ENCODE assay signal across 8 cellular contexts in the genomic region with DNA sequence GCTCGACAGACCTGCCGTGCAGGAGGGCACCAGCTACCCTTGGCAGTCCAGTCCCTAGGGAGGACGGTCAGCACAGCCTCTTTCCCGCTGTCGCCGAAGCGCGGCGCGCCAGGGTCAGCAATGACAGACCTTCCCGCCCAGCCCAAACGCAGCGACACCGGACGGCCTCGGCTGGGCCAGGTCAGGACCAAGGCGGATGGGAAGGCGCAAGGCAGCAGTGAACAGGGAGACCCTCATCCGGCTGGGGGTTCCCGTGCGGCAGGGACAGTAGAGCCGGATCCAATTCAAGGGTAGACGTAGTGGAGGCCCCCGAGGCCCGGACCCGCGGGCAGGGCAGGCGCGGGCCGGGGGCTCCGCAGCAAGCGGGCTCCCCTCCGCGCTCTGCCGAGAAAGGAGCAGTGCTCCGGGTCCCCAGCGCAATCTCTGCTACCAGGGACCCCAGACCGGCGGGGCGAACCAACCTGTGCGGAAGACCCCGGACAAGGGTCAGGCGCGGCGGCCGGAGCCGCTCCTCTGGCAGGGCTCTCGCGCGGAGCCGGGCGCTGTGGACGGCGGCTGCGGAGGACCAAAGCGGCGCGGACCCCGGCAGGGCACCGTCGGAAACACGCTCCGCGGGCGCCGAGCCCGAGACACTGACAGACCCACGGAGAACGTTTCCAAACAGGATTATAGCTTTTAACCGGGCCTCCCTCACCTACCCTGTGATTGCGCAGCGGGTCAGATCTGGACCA. TPM values are rescaled to one million over a fixed set of nuclear protein-coding genes. Genes with fewer than 3 reads are reported as not detected.
A peak's percentile ranks its signal among the peaks of the same experiment; 100 is the strongest.
DNase-seq lines count a peak whose midpoint lies in the region; ATAC-seq and TF ChIP-seq lines count a peak whose summit lies in the region.

A gene with protein sequence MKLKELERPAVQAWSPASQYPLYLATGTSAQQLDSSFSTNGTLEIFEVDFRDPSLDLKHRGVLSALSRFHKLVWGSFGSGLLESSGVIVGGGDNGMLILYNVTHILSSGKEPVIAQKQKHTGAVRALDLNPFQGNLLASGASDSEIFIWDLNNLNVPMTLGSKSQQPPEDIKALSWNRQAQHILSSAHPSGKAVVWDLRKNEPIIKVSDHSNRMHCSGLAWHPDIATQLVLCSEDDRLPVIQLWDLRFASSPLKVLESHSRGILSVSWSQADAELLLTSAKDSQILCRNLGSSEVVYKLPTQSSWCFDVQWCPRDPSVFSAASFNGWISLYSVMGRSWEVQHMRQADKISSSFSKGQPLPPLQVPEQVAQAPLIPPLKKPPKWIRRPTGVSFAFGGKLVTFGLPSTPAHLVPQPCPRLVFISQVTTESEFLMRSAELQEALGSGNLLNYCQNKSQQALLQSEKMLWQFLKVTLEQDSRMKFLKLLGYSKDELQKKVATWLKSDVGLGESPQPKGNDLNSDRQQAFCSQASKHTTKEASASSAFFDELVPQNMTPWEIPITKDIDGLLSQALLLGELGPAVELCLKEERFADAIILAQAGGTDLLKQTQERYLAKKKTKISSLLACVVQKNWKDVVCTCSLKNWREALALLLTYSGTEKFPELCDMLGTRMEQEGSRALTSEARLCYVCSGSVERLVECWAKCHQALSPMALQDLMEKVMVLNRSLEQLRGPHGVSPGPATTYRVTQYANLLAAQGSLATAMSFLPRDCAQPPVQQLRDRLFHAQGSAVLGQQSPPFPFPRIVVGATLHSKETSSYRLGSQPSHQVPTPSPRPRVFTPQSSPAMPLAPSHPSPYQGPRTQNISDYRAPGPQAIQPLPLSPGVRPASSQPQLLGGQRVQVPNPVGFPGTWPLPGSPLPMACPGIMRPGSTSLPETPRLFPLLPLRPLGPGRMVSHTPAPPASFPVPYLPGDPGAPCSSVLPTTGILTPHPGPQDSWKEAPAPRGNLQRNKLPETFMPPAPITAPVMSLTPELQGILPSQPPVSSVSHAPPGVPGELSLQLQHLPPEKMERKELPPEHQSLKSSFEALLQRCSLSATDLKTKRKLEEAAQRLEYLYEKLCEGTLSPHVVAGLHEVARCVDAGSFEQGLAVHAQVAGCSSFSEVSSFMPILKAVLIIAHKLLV (minus strand): TSS at position 541 of the 731 bp plus-strand sequence. CDS start 2,909 bp downstream, outside the sequence.

- H3K27me3 ChIP-seq in CD4-positive, alpha-beta memory T cell (ENCODE audit: insufficient read depth, low read length) = no peaks in the 10 kb centered on the region
- H3K27me3 ChIP-seq in HAP-1 (ENCODE audit: low read depth) = no peaks in the 10 kb centered on the region

- peaks cover 24 to 52% of the 10 kb centered on the region in 2 donors for H3K36me3 Mint-ChIP-seq in CD4-positive, alpha-beta memory T cell
- H3K36me3 Mint-ChIP-seq in T-cell (peaks cover 21% of the 10 kb centered on the region), nephron progenitor cell (ENCODE audit: low read depth) (peaks cover 24% of the 10 kb centered on the region)

- peak within 1 kb of the TSS in 5 of 7 donors; percentile 10 to 82 (median 42) for H3K27ac Mint-ChIP-seq in CD4-positive, alpha-beta memory T cell
- H3K27ac Mint-ChIP-seq in T-cell (peak within 1 kb of the TSS in 1 of 2 donors; percentile 55), nephron progenitor cell (peak within 1 kb of the TSS; percentile 92)

- CTCF ChIA-PET in CD4-positive, alpha-beta memory T cell (lab: Charles Lee; ENCODE audit: partially characterized antibody) = interaction anchor here (0.6 to 7.9 kb wide), 26 partner anchors 8 to 673 kb away, joined by 3 to 133 read pairs (median 6); a partner anchor contains a TSS
- CTCF ChIA-PET in T-cell (lab: Charles Lee) = interaction anchor here (0.6 to 2.6 kb wide), 28 partner anchors 7 to 306 kb away, joined by 3 to 56 read pairs (median 4); a partner anchor contains a TSS

- DNase-seq in CD4-positive, alpha-beta memory T cell = no peak
- DNase-seq in T-cell (no peak), fibroblast of villous mesenchyme (ENCODE audit: low read depth) (no peak), nephron progenitor cell (peak; percentile 78), CD1c-positive myeloid dendritic cell (ENCODE audit: extremely low spot score) (no peak), HAP-1 (ENCODE audit: low spot score in 2 of 2) (no peak)
- no peak for DNase-seq in stimulated activated CD8-positive, alpha-beta memory T cell treated with anti-CD3 and anti-CD28 coated beads, Interleukin-4, amount 100 ng/mL, for 48 hours

- intact Hi-C loops in CD4-positive, alpha-beta memory T cell (cut with micrococcal nuclease) = no loop called here

- H3K9me3 ChIP-seq in CD4-positive, alpha-beta memory T cell (ENCODE audit: control insufficient read depth in 1 of 2, low read length in 2 of 2) = no peaks in the 10 kb centered on the region
- H3K9me3 ChIP-seq in HAP-1 = no peaks in the 10 kb centered on the region

- H3K9me3 Mint-ChIP-seq in CD4-positive, alpha-beta memory T cell = no peaks in the 10 kb centered on the region
- H3K9me3 Mint-ChIP-seq in T-cell = no peaks in the 10 kb centered on the region
- no peaks in the 10 kb centered on the region for H3K9me3 Mint-ChIP-seq in nephron progenitor cell

- no peak for TF ChIP-seq CTCF in fibroblast of villous mesenchyme (IDR thresholded peaks at IDR 0.05; ENCODE audit: insufficient read depth, low read depth, low read length)
- no peak for TF ChIP-seq CTCF in nephron progenitor cell (IDR thresholded peaks at IDR 0.05)

- no peaks in the 10 kb centered on the region for H3K4me1 ChIP-seq in CD4-positive, alpha-beta memory T cell (ENCODE audit: insufficient read depth, low read length)
- no peaks in the 10 kb centered on the region for H3K4me1 ChIP-seq in HAP-1

- H3K4me3 Mint-ChIP-seq in CD4-positive, alpha-beta memory T cell = no peak within 1 kb of the TSS
- H3K4me3 Mint-ChIP-seq in T-cell (peak within 1 kb of the TSS in 1 of 3 donors; percentile 17), nephron progenitor cell (peak within 1 kb of the TSS; percentile 95)

- peaks cover 6 to 10% (median 7%) of the 10 kb centered on the region in 4 donors for H3K4me1 Mint-ChIP-seq in CD4-positive, alpha-beta memory T cell
- H3K4me1 Mint-ChIP-seq in T-cell (peaks cover 11 to 16% (median 12%) of the 10 kb centered on the region in 3 donors), nephron progenitor cell (peaks cover 5% of the 10 kb centered on the region)

- in situ Hi-C loops in HAP-1 (cut with MboI; ENCODE audit: low sequenced_read_pairs) = no loop called here

- H3K27ac ChIP-seq in CD4-positive, alpha-beta memory T cell (ENCODE audit: low read depth, low read length) = no peak within 1 kb of the TSS

- H3K27me3 Mint-ChIP-seq in CD4-positive, alpha-beta memory T cell = no peaks in the 10 kb centered on the region
- H3K27me3 Mint-ChIP-seq in T-cell = no peaks in the 10 kb centered on the region
- peaks cover 35% of the 10 kb centered on the region for H3K27me3 Mint-ChIP-seq in nephron progenitor cell (ENCODE audit: low read depth, poor library complexity)

- peak in 3 of 4 experiments; percentile 18 to 20 (median 19) for ATAC-seq in T-cell (replicated peaks in 1 of 4)
- ATAC-seq in GM18868 (IDR thresholded peaks at IDR 0.05; ENCODE audit: unreplicated experiment) = no peak

- no peak within 1 kb of the TSS for H3K4me3 ChIP-seq in CD4-positive, alpha-beta memory T cell (ENCODE audit: low read length in 2 of 2)
- H3K4me3 ChIP-seq in fibroblast of villous mesenchyme (ENCODE audit: low read depth, low read length) (peak within 1 kb of the TSS; percentile 54), HAP-1 (no peak within 1 kb of the TSS)

- POLR2A ChIA-PET in CD4-positive, alpha-beta memory T cell (lab: Charles Lee; ENCODE audit: partially characterized antibody) = interaction anchor here (0.7 to 1.5 kb wide), 4 partner anchors 11 to 37 kb away, joined by 3 to 11 read pairs (median 4); a partner anchor contains a TSS
- POLR2A ChIA-PET in T-cell (lab: Charles Lee) = interaction anchor here in 1 of 2 donors (1.1 kb wide), 1 partner anchor 11 kb away, joined by 3 read pairs; no protein-coding TSS in a partner anchor

- peaks cover 22% of the 10 kb centered on the region for H3K36me3 ChIP-seq in CD4-positive, alpha-beta memory T cell (ENCODE audit: insufficient read depth, low read length)
- H3K36me3 ChIP-seq in HAP-1 (replicated peaks) = peaks cover 19% of the 10 kb centered on the region

RNA-seq across cellular contexts. Expression of the gene that starts here (rescaled TPM):
- 10 to 100 TPM; 64.0 to 70.9 TPM for total RNA-seq in CD4-positive, alpha-beta memory T cell
- polyA plus RNA-seq in CD4-positive, alpha-beta memory T cell = 1 to 10 TPM in 1 of 2 donors, under 1 TPM in 1; 0.76 to 2.4 TPM
- total RNA-seq in T-cell (10 to 100 TPM; 47.6 to 80.6 (median 50.2) TPM), fibroblast of villous mesenchyme (2.6 and 3.9 TPM in 2 replicates)
